ENCODE assay signal across 20 cellular contexts in genomic region chr2:184530959-184531358, GRCh38.
A peak's percentile ranks its signal among the peaks of the same experiment; 100 is the strongest.
DNase-seq lines count a peak whose midpoint lies in the region; ATAC-seq and TF ChIP-seq lines count a peak whose summit lies in the region.
"Had no signal": no experiment of that assay in that cellular context is flagged by ENCODE, and none has a peak within 500 bp of the region (broad histone marks: within the 10 kb centered on the region; RNA-seq: fewer than 3 reads in every experiment).

No MANE protein-coding gene starts in this region.

- no peak for ATAC-seq in Right ventricle myocardium superior (ENCODE audit: poor library complexity)
- ATAC-seq in left cardiac atrium = no peak
- ATAC-seq in RWPE2 (ENCODE audit: low read depth) = no peak
- ATAC-seq in stimulated activated effector memory CD8-positive, alpha-beta T cell treated with anti-CD3 and anti-CD28 coated beads, Interleukin-12 subunit alpha, Interleukin-12 subunit beta, amount 100 ng/mL, for 72 hours = peak; percentile 8
- ATAC-seq in GM21786 (IDR thresholded peaks at IDR 0.05; ENCODE audit: unreplicated experiment) = no peak
- no peak for ATAC-seq in activated CD8-positive, alpha-beta memory T cell treated with anti-CD3 and anti-CD28 coated beads, Interleukin-2, amount 10 ng/mL, durations not matched to agents 7 days and 5 days
- ATAC-seq in GM21447 (IDR thresholded peaks at IDR 0.05; ENCODE audit: unreplicated experiment) = no peak
- ATAC-seq: A549; CD8-positive, alpha-beta T cell had no signal

- no CpG with 5 or more reads among the region's 6 CpGs for WGBS in neuronal stem cell (ENCODE audit: extremely low coverage in 2 of 2, insufficient read length in 2 of 2, insufficient replicate concordance in 1 of 2), 2 donors

- H4K91ac ChIP-seq in neuronal stem cell (ENCODE audit: low read depth, low read length, poor library complexity) = no peak overlapping the region

- no peak overlapping the region for H4K8ac ChIP-seq in neuronal stem cell (ENCODE audit: low read depth, low read length)

- no peak overlapping the region for H3K27ac Mint-ChIP-seq in stimulated activated effector memory CD8-positive, alpha-beta T cell treated with anti-CD3 and anti-CD28 coated beads, Interleukin-12 subunit alpha, Interleukin-12 subunit beta, amount 100 ng/mL, for 72 hours
- H3K27ac Mint-ChIP-seq in activated CD8-positive, alpha-beta memory T cell treated with anti-CD3 and anti-CD28 coated beads, Interleukin-2, amount 10 ng/mL, durations not matched to agents 7 days and 5 days = no peak overlapping the region
- H3K27ac Mint-ChIP-seq: B cell; CD4-positive, alpha-beta T cell; CD8-positive, alpha-beta T cell had no signal

- H2AK5ac ChIP-seq in neuronal stem cell (ENCODE audit: low read depth, low read length) = no peak overlapping the region

- no peak overlapping the region for H2BK5ac ChIP-seq in neuronal stem cell (ENCODE audit: low read length)

- no peak overlapping the region for H3K4ac ChIP-seq in neuronal stem cell (ENCODE audit: low read length)

- H3K4me1 ChIP-seq in RWPE2 (ENCODE audit: insufficient read depth, poor library complexity, severe bottlenecking) (no peaks in the 10 kb centered on the region), neuronal stem cell (ENCODE audit: control insufficient read depth in 2 of 2, insufficient read depth in 1 of 2, low read depth in 1 of 2, low read length in 2 of 2) (no peaks in the 10 kb centered on the region)
- H3K4me1 ChIP-seq: A549; BLaER1 treated with 17β-estradiol and CSF1 and Interleukin-3, amounts not matched to agents 10 nM and 100 nM; Caco-2 had no signal

- CTCF ChIA-PET in activated CD8-positive, alpha-beta memory T cell treated with anti-CD3 and anti-CD28 coated beads, Interleukin-2, amount 10 ng/mL, durations not matched to agents 7 days and 5 days (lab: Charles Lee) = no interaction called here

- H3K27ac ChIP-seq in RWPE2 (ENCODE audit: poor library complexity, severe bottlenecking) = no peak overlapping the region
- H3K27ac ChIP-seq in neuronal stem cell (replicated peaks; ENCODE audit: low read length) = no peak overlapping the region
- H3K27ac ChIP-seq: 22Rv1; A549; BLaER1 treated with 17β-estradiol and CSF1 and Interleukin-3, amounts not matched to agents 10 nM and 100 nM; C4-2B had no signal

- H3K4me2 ChIP-seq in neuronal stem cell (ENCODE audit: insufficient read depth, low read length, poor library complexity, severe bottlenecking) = no peak overlapping the region
- H3K4me2 ChIP-seq: A549; BLaER1 treated with 17β-estradiol and CSF1 and Interleukin-3, amounts not matched to agents 10 nM and 100 nM had no signal

- H3K23ac ChIP-seq in neuronal stem cell (ENCODE audit: low read depth, low read length, poor library complexity) = no peak overlapping the region

- H3K9me3 ChIP-seq in RWPE2 (ENCODE audit: severe bottlenecking) (no peaks in the 10 kb centered on the region), neuronal stem cell (replicated peaks in 1 of 2; ENCODE audit: control insufficient read depth in 2 of 2, insufficient read depth in 1 of 2, low read depth in 1 of 2, low read length in 2 of 2) (peaks cover 9 to 17% of the 10 kb centered on the region in 2 donors)
- H3K9me3 ChIP-seq: A549 had no signal

- H3K14ac ChIP-seq in neuronal stem cell (ENCODE audit: low read length) = peak overlapping the region; percentile 14

- H2BK12ac ChIP-seq in neuronal stem cell (ENCODE audit: low read length) = no peak overlapping the region

- H3K4me3 ChIP-seq in RWPE2 (ENCODE audit: severe bottlenecking) = no peak overlapping the region
- H3K4me3 ChIP-seq in neuronal stem cell (ENCODE audit: low read length in 2 of 2) = peak overlapping the region in 1 of 2 donors; percentile 0
- H3K4me3 ChIP-seq: A549; BLaER1 treated with 17β-estradiol and CSF1 and Interleukin-3, amounts not matched to agents 10 nM and 100 nM had no signal

- H2BK15ac ChIP-seq in neuronal stem cell (ENCODE audit: low read length) = no peak overlapping the region

- peak; percentile 21 for DNase-seq in Right ventricle myocardium superior
- DNase-seq in left cardiac atrium = no peak
- DNase-seq in RWPE2 (ENCODE audit: low spot score) = peak; percentile 16
- DNase-seq in neuronal stem cell (ENCODE audit: low spot score) = no peak
- no peak for DNase-seq in stimulated activated effector memory CD8-positive, alpha-beta T cell treated with anti-CD3 and anti-CD28 coated beads, Interleukin-12 subunit alpha, Interleukin-12 subunit beta, amount 100 ng/mL, for 72 hours (ENCODE audit: low spot score in 2 of 2)
- DNase-seq in activated CD8-positive, alpha-beta memory T cell treated with anti-CD3 and anti-CD28 coated beads, Interleukin-2, amount 10 ng/mL, durations not matched to agents 7 days and 5 days = no peak
- DNase-seq: AML-193; Caco-2; Calu3; CD4-positive, alpha-beta T cell; DMS79 treated with DMSO at 0.1 percent for 48 hours; GF-D8 had no signal

- no peaks in the 10 kb centered on the region for H3K79me1 ChIP-seq in neuronal stem cell (ENCODE audit: low read depth, low read length)

- no peaks in the 10 kb centered on the region for H3K27me3 Mint-ChIP-seq in activated CD8-positive, alpha-beta memory T cell treated with anti-CD3 and anti-CD28 coated beads, Interleukin-2, amount 10 ng/mL, durations not matched to agents 7 days and 5 days
- H3K27me3 Mint-ChIP-seq: B cell; CD4-positive, alpha-beta T cell had no signal

- no peak overlapping the region for H2BK120ac ChIP-seq in neuronal stem cell (ENCODE audit: low read depth, low read length)

- H3K18ac ChIP-seq in neuronal stem cell (ENCODE audit: low read length) = peak overlapping the region; percentile 2

- H2AFZ ChIP-seq in neuronal stem cell (ENCODE audit: low read length) = no peak overlapping the region

- no peaks in the 10 kb centered on the region for H3K27me3 ChIP-seq in RWPE2 (ENCODE audit: insufficient read depth, poor library complexity, severe bottlenecking)
- H3K27me3 ChIP-seq in neuronal stem cell (ENCODE audit: control insufficient read depth in 3 of 3, insufficient read depth in 3 of 3, low read depth in 1 of 3, low read length in 3 of 3) = no peaks in the 10 kb centered on the region
- H3K27me3 ChIP-seq: BLaER1 treated with 17β-estradiol and CSF1 and Interleukin-3, amounts not matched to agents 10 nM and 100 nM had no signal

- no peaks in the 10 kb centered on the region for H3K4me1 Mint-ChIP-seq in stimulated activated effector memory CD8-positive, alpha-beta T cell treated with anti-CD3 and anti-CD28 coated beads, Interleukin-12 subunit alpha, Interleukin-12 subunit beta, amount 100 ng/mL, for 72 hours
- H3K4me1 Mint-ChIP-seq in activated CD8-positive, alpha-beta memory T cell treated with anti-CD3 and anti-CD28 coated beads, Interleukin-2, amount 10 ng/mL, durations not matched to agents 7 days and 5 days = no peaks in the 10 kb centered on the region
- H3K4me1 Mint-ChIP-seq: B cell had no signal

- no peak for TF ChIP-seq CTCF in RWPE2 (IDR thresholded peaks at IDR 0.05; ENCODE audit: poor library complexity, severe bottlenecking)

- H3K36me3 ChIP-seq in RWPE2 (ENCODE audit: low read depth) (no peaks in the 10 kb centered on the region), neuronal stem cell (replicated peaks in 1 of 2; ENCODE audit: control insufficient read depth in 2 of 2, insufficient read depth in 2 of 2, low read length in 2 of 2) (no peaks in the 10 kb centered on the region)
- H3K36me3 ChIP-seq: BLaER1 treated with 17β-estradiol and CSF1 and Interleukin-3, amounts not matched to agents 10 nM and 100 nM had no signal

- peaks cover 8% of the 10 kb centered on the region for H3K9me3 Mint-ChIP-seq in stimulated activated effector memory CD8-positive, alpha-beta T cell treated with anti-CD3 and anti-CD28 coated beads, Interleukin-12 subunit alpha, Interleukin-12 subunit beta, amount 100 ng/mL, for 72 hours
- H3K9me3 Mint-ChIP-seq in activated CD8-positive, alpha-beta memory T cell treated with anti-CD3 and anti-CD28 coated beads, Interleukin-2, amount 10 ng/mL, durations not matched to agents 7 days and 5 days (ENCODE audit: low read depth) = peaks cover 7% of the 10 kb centered on the region

- intact Hi-C loops in Right ventricle myocardium superior (cut with DNase I) (no loop called here), left cardiac atrium (cut with DNase I) (no loop called here)

- no peak overlapping the region for H3K4me3 Mint-ChIP-seq in stimulated activated effector memory CD8-positive, alpha-beta T cell treated with anti-CD3 and anti-CD28 coated beads, Interleukin-12 subunit alpha, Interleukin-12 subunit beta, amount 100 ng/mL, for 72 hours
- H3K4me3 Mint-ChIP-seq in activated CD8-positive, alpha-beta memory T cell treated with anti-CD3 and anti-CD28 coated beads, Interleukin-2, amount 10 ng/mL, durations not matched to agents 7 days and 5 days = no peak overlapping the region
- H3K4me3 Mint-ChIP-seq: B cell; CD4-positive, alpha-beta T cell; CD8-positive, alpha-beta T cell had no signal

- H3K36me3 Mint-ChIP-seq in stimulated activated effector memory CD8-positive, alpha-beta T cell treated with anti-CD3 and anti-CD28 coated beads, Interleukin-12 subunit alpha, Interleukin-12 subunit beta, amount 100 ng/mL, for 72 hours = no peaks in the 10 kb centered on the region
- H3K36me3 Mint-ChIP-seq in activated CD8-positive, alpha-beta memory T cell treated with anti-CD3 and anti-CD28 coated beads, Interleukin-2, amount 10 ng/mL, durations not matched to agents 7 days and 5 days = no peaks in the 10 kb centered on the region
- H3K36me3 Mint-ChIP-seq: CD8-positive, alpha-beta T cell had no signal

- H3K9ac ChIP-seq in neuronal stem cell (ENCODE audit: low read depth, low read length, poor library complexity) = peak overlapping the region; percentile 17
- H3K9ac ChIP-seq: BLaER1 treated with 17β-estradiol and CSF1 and Interleukin-3, amounts not matched to agents 10 nM and 100 nM had no signal

Comparison
In these comparisons a context has a peak if more than half of its experiments do, and no peak if none do; other contexts are left out.
1. DNase-seq: peak in Right ventricle myocardium superior (single experiment) and RWPE2 (single experiment); none in left cardiac atrium (single experiment), neuronal stem cell (single experiment), stimulated activated effector memory CD8-positive, alpha-beta T cell treated with anti-CD3 and anti-CD28 coated beads, Interleukin-12 subunit alpha, Interleukin-12 subunit beta, amount 100 ng/mL, for 72 hours (0 of 2) and activated CD8-positive, alpha-beta memory T cell treated with anti-CD3 and anti-CD28 coated beads, Interleukin-2, amount 10 ng/mL, durations not matched to agents 7 days and 5 days (single experiment).